In genomic region chr7:1340031-1340430, GRCh38 we compare ENCODE assay signal across 20 cellular contexts.
A peak's percentile ranks its signal among the peaks of the same experiment; 100 is the strongest.
DNase-seq lines count a peak whose midpoint lies in the region; ATAC-seq and TF ChIP-seq lines count a peak whose summit lies in the region.
"Had no signal": no experiment of that assay in that cellular context is flagged by ENCODE, and none has a peak within 500 bp of the region (broad histone marks: within the 10 kb centered on the region; RNA-seq: fewer than 3 reads in every experiment).

No MANE protein-coding gene starts in this region.

- H3K36me3 ChIP-seq in sigmoid colon = no peaks in the 10 kb centered on the region

- peaks cover 9% of the 10 kb centered on the region for H3K9me3 Mint-ChIP-seq in glutamatergic neuron (ENCODE audit: unreplicated experiment)
- H3K9me3 Mint-ChIP-seq in activated CD8-positive, alpha-beta memory T cell treated with anti-CD3 and anti-CD28 coated beads, Interleukin-2, amount 10 ng/mL, durations not matched to agents 7 days and 5 days (ENCODE audit: low read depth) = peaks cover 13% of the 10 kb centered on the region
- peaks cover 11% of the 10 kb centered on the region for H3K9me3 Mint-ChIP-seq in activated T-cell treated with anti-CD3 and anti-CD28 coated beads, Interleukin-2, amount 50 U/mL, for 4 hours

- H3K36me3 Mint-ChIP-seq in glutamatergic neuron (ENCODE audit: unreplicated experiment) = peaks cover 16% of the 10 kb centered on the region
- H3K36me3 Mint-ChIP-seq in activated CD8-positive, alpha-beta memory T cell treated with anti-CD3 and anti-CD28 coated beads, Interleukin-2, amount 10 ng/mL, durations not matched to agents 7 days and 5 days = peaks cover under 1% of the 10 kb centered on the region
- H3K36me3 Mint-ChIP-seq in activated T-cell treated with anti-CD3 and anti-CD28 coated beads, Interleukin-2, amount 50 U/mL, for 4 hours (ENCODE audit: insufficient read depth) = no peaks in the 10 kb centered on the region

- peak overlapping the region; percentile 33 for H3K27ac Mint-ChIP-seq in glutamatergic neuron (ENCODE audit: unreplicated experiment)
- H3K27ac Mint-ChIP-seq in activated CD8-positive, alpha-beta memory T cell treated with anti-CD3 and anti-CD28 coated beads, Interleukin-2, amount 10 ng/mL, durations not matched to agents 7 days and 5 days = no peak overlapping the region
- H3K27ac Mint-ChIP-seq: B cell; CD4-positive, alpha-beta T cell; HFFc6 had no signal

- no peak for ATAC-seq in Right ventricle myocardium superior (ENCODE audit: poor library complexity)
- ATAC-seq in left ventricle myocardium superior = no peak
- no peak for ATAC-seq in activated CD8-positive, alpha-beta memory T cell treated with anti-CD3 and anti-CD28 coated beads, Interleukin-2, amount 10 ng/mL, durations not matched to agents 7 days and 5 days
- ATAC-seq in activated T-cell treated with anti-CD3 and anti-CD28 coated beads, Interleukin-2, amount 50 U/mL, for 4 hours = no peak
- ATAC-seq: HCT116 had no signal

- DNase-seq in Right ventricle myocardium superior (peak; percentile 3), left ventricle myocardium superior (no peak), glutamatergic neuron (no peak), sigmoid colon (peak; percentile 30), NCI-H446 (lab: John Stamatoyannopoulos, UW) (no peak)
- no peak for DNase-seq in activated CD8-positive, alpha-beta memory T cell treated with anti-CD3 and anti-CD28 coated beads, Interleukin-2, amount 10 ng/mL, durations not matched to agents 7 days and 5 days
- DNase-seq in activated T-cell treated with anti-CD3 and anti-CD28 coated beads, Interleukin-2, amount 50 U/mL, for 4 hours = no peak
- DNase-seq: 8988T; C1 segment of cervical spinal cord; Caco-2; CD4-positive, alpha-beta T cell; DMS153; DMS79; GDM1; GM23248; H7; HFFc6; IMR-90 had no signal

- peaks cover 0 to 39% (median 21%) of the 10 kb centered on the region in 3 donors for H3K27me3 ChIP-seq in sigmoid colon

- no peak overlapping the region for H3K4me3 ChIP-seq in sigmoid colon
- H3K4me3 ChIP-seq: GM23248 had no signal

- no peak overlapping the region for H3K4me3 Mint-ChIP-seq in glutamatergic neuron (ENCODE audit: unreplicated experiment)
- no peak overlapping the region for H3K4me3 Mint-ChIP-seq in activated CD8-positive, alpha-beta memory T cell treated with anti-CD3 and anti-CD28 coated beads, Interleukin-2, amount 10 ng/mL, durations not matched to agents 7 days and 5 days
- H3K4me3 Mint-ChIP-seq in activated T-cell treated with anti-CD3 and anti-CD28 coated beads, Interleukin-2, amount 50 U/mL, for 4 hours = no peak overlapping the region
- H3K4me3 Mint-ChIP-seq: B cell; CD4-positive, alpha-beta T cell; HFFc6 had no signal

- TF ChIP-seq CTCF in glutamatergic neuron (IDR thresholded peaks at IDR 0.05; ENCODE audit: partially characterized antibody, unreplicated experiment) (no peak), sigmoid colon (IDR thresholded peaks at IDR 0.05) (no peak)

- H3K4me1 ChIP-seq in sigmoid colon = no peaks in the 10 kb centered on the region
- H3K4me1 ChIP-seq: Caco-2 had no signal

- WGBS in sigmoid colon, 2 donors = 63 to 73% methylated on average over 3 of the region's 3 CpGs

- no peak for TF ChIP-seq POLR2A in sigmoid colon (IDR thresholded peaks at IDR 0.05)

- H3K27me3 Mint-ChIP-seq in glutamatergic neuron (ENCODE audit: unreplicated experiment) = peaks cover 10% of the 10 kb centered on the region
- no peaks in the 10 kb centered on the region for H3K27me3 Mint-ChIP-seq in activated CD8-positive, alpha-beta memory T cell treated with anti-CD3 and anti-CD28 coated beads, Interleukin-2, amount 10 ng/mL, durations not matched to agents 7 days and 5 days
- peaks cover 23% of the 10 kb centered on the region for H3K27me3 Mint-ChIP-seq in activated T-cell treated with anti-CD3 and anti-CD28 coated beads, Interleukin-2, amount 50 U/mL, for 4 hours (ENCODE audit: low read depth)

- intact Hi-C loops in Right ventricle myocardium superior (cut with DNase I) = no loop called here
- intact Hi-C loops in left ventricle myocardium superior (cut with micrococcal nuclease) = no loop called here
- intact Hi-C loops in sigmoid colon (cut with DNase I) = no loop called here

- CTCF ChIA-PET in activated CD8-positive, alpha-beta memory T cell treated with anti-CD3 and anti-CD28 coated beads, Interleukin-2, amount 10 ng/mL, durations not matched to agents 7 days and 5 days (lab: Charles Lee) = no interaction called here

- peaks cover 0 to 12% (median 2%) of the 10 kb centered on the region in 4 donors for H3K9me3 ChIP-seq in sigmoid colon

- H3K27ac ChIP-seq in sigmoid colon = no peak overlapping the region
- H3K27ac ChIP-seq: GM23248 had no signal

- H3K4me1 Mint-ChIP-seq in glutamatergic neuron (ENCODE audit: low read depth, unreplicated experiment) = peaks cover 6% of the 10 kb centered on the region
- no peaks in the 10 kb centered on the region for H3K4me1 Mint-ChIP-seq in activated CD8-positive, alpha-beta memory T cell treated with anti-CD3 and anti-CD28 coated beads, Interleukin-2, amount 10 ng/mL, durations not matched to agents 7 days and 5 days
- no peaks in the 10 kb centered on the region for H3K4me1 Mint-ChIP-seq in activated T-cell treated with anti-CD3 and anti-CD28 coated beads, Interleukin-2, amount 50 U/mL, for 4 hours (ENCODE audit: low read depth)
- H3K4me1 Mint-ChIP-seq: B cell had no signal

- TF ChIP-seq EP300 in sigmoid colon (IDR thresholded peaks at IDR 0.05) = no peak

Comparison
In these comparisons a context has a peak if more than half of its experiments do, and no peak if none do; other contexts are left out.
1. DNase-seq: peak in Right ventricle myocardium superior (single experiment) and sigmoid colon (single experiment); none in left ventricle myocardium superior (single experiment), glutamatergic neuron (single experiment), NCI-H446 (0 of 2), activated CD8-positive, alpha-beta memory T cell treated with anti-CD3 and anti-CD28 coated beads, Interleukin-2, amount 10 ng/mL, durations not matched to agents 7 days and 5 days (single experiment) and activated T-cell treated with anti-CD3 and anti-CD28 coated beads, Interleukin-2, amount 50 U/mL, for 4 hours (single experiment).